In the genomic region with DNA sequence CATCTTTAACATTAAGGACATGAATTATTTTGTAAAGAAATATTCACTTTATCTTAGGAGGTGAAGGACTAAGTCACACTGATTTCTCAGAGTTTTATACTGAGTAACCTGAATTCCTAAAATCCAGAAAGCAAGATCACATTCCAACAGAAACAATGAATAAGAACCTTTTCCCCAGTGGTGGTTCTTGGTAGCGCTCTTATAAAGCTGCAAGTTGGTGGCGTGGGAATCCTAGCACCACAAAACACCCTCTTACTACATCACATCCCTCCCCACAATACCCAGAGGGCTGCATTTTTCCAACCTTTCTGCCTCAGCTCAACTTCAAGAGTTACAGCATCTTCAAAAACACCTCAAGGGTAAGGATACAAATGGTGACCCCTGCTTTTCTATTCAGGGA, we compare ENCODE assay signal across 1 cellular context.
TF ChIP-seq lines count a peak whose summit lies in the region.

No MANE protein-coding gene starts in this region.

TF ChIP-seq in GM12878, 131 proteins besides CTCF, POLR2A, EP300 and RAD21:
- no peak for TF ChIP-seq SUZ12 (IDR thresholded peaks at IDR 0.05; ENCODE audit: unreplicated experiment)
- TF ChIP-seq, protein P1, sequence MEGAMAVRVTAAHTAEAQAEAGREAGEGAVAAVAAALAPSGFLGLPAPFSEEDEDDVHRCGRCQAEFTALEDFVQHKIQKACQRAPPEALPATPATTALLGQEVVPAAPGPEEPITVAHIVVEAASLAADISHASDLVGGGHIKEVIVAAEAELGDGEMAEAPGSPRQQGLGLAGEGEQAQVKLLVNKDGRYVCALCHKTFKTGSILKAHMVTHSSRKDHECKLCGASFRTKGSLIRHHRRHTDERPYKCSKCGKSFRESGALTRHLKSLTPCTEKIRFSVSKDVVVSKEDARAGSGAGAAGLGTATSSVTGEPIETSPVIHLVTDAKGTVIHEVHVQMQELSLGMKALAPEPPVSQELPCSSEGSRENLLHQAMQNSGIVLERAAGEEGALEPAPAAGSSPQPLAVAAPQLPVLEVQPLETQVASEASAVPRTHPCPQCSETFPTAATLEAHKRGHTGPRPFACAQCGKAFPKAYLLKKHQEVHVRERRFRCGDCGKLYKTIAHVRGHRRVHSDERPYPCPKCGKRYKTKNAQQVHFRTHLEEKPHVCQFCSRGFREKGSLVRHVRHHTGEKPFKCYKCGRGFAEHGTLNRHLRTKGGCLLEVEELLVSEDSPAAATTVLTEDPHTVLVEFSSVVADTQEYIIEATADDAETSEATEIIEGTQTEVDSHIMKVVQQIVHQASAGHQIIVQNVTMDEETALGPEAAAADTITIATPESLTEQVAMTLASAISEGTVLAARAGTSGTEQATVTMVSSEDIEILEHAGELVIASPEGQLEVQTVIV (IDR thresholded peaks at IDR 0.05; ENCODE audit: borderline replicate concordance, partially characterized antibody), result no peak
- no peak for TF ChIP-seq WRNIP1 (IDR thresholded peaks at IDR 0.05; ENCODE audit: borderline replicate concordance, low read depth, low read length)
- TF ChIP-seq IKZF2 (IDR thresholded peaks at IDR 0.05), result no peak
- TF ChIP-seq CBFB (IDR thresholded peaks at IDR 0.05; ENCODE audit: low read depth), result no peak
- no peak for TF ChIP-seq STAT1 (conservative IDR thresholded peaks at IDR 0.05)
- no peak for TF ChIP-seq BCL3 (IDR thresholded peaks at IDR 0.05; ENCODE audit: borderline replicate concordance, insufficient read depth, low read depth, low read length, poor library complexity, severe bottlenecking)
